1 cellular context compared by ENCODE assay signal in genomic region chr13:48303331-48304131, GRCh38.
TF ChIP-seq lines count a peak whose summit lies in the region.

RB1 (plus strand) TSS chr13:48303751; CDS start chr13:48303913, 162 bp downstream.

TF ChIP-seq in HepG2, 621 proteins besides CTCF, POLR2A, EP300 and RAD21 (continued from another document and continues in another):
- TF ChIP-seq, protein P1, sequence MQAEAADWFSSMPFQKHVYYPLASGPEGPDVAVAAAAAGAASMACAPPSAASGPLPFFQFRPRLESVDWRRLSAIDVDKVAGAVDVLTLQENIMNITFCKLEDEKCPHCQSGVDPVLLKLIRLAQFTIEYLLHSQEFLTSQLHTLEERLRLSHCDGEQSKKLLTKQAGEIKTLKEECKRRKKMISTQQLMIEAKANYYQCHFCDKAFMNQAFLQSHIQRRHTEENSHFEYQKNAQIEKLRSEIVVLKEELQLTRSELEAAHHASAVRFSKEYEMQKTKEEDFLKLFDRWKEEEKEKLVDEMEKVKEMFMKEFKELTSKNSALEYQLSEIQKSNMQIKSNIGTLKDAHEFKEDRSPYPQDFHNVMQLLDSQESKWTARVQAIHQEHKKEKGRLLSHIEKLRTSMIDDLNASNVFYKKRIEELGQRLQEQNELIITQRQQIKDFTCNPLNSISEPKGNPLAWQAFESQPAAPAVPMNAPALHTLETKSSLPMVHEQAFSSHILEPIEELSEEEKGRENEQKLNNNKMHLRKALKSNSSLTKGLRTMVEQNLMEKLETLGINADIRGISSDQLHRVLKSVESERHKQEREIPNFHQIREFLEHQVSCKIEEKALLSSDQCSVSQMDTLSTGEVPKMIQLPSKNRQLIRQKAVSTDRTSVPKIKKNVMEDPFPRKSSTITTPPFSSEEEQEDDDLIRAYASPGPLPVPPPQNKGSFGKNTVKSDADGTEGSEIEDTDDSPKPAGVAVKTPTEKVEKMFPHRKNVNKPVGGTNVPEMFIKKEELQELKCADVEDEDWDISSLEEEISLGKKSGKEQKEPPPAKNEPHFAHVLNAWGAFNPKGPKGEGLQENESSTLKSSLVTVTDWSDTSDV (CRISPR knock-in tag; IDR thresholded peaks at IDR 0.05): no peak
- TF ChIP-seq GATAD2A (CRISPR knock-in tag; IDR thresholded peaks at IDR 0.05): peak; percentile 29; the same call in 1 of the 2 replicates
- TF ChIP-seq TEAD3 (CRISPR knock-in tag; optimal IDR thresholded peaks at IDR 0.05; ENCODE audit: borderline replicate concordance): peak; percentile 42
- TF ChIP-seq HOXA9 (CRISPR knock-in tag; IDR thresholded peaks at IDR 0.05; ENCODE audit: borderline replicate concordance): 0 out of 2 replicates have a peak, but pooled peaks have one; percentile 28
- TF ChIP-seq HNRNPH1 (optimal IDR thresholded peaks at IDR 0.05; ENCODE audit: low read depth, low read length): peak; percentile 23
- no peak for TF ChIP-seq CCAR2 (optimal IDR thresholded peaks at IDR 0.05; ENCODE audit: low read depth, low read length)
- TF ChIP-seq ZC3H13 (CRISPR knock-in tag; IDR thresholded peaks at IDR 0.05): peak; percentile 73
- TF ChIP-seq, protein P2, sequence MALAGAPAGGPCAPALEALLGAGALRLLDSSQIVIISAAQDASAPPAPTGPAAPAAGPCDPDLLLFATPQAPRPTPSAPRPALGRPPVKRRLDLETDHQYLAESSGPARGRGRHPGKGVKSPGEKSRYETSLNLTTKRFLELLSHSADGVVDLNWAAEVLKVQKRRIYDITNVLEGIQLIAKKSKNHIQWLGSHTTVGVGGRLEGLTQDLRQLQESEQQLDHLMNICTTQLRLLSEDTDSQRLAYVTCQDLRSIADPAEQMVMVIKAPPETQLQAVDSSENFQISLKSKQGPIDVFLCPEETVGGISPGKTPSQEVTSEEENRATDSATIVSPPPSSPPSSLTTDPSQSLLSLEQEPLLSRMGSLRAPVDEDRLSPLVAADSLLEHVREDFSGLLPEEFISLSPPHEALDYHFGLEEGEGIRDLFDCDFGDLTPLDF (CRISPR knock-in tag; IDR thresholded peaks at IDR 0.05): peak; percentile 88
- TF ChIP-seq USF2 (IDR thresholded peaks at IDR 0.05; ENCODE audit: low read depth, low read length): no peak
- TF ChIP-seq USF2 (CRISPR knock-in tag; IDR thresholded peaks at IDR 0.05; ENCODE audit: borderline replicate concordance): no peak
- TF ChIP-seq MTF1 (CRISPR knock-in tag; IDR thresholded peaks at IDR 0.05): no peak
- TF ChIP-seq, protein P3, sequence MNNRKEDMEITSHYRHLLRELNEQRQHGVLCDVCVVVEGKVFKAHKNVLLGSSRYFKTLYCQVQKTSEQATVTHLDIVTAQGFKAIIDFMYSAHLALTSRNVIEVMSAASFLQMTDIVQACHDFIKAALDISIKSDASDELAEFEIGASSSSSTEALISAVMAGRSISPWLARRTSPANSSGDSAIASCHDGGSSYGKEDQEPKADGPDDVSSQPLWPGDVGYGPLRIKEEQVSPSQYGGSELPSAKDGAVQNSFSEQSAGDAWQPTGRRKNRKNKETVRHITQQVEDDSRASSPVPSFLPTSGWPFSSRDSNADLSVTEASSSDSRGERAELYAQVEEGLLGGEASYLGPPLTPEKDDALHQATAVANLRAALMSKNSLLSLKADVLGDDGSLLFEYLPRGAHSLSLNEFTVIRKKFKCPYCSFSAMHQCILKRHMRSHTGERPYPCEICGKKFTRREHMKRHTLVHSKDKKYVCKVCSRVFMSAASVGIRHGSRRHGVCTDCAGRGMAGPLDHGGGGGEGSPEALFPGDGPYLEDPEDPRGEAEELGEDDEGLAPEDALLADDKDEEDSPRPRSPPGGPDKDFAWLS (CRISPR knock-in tag; IDR thresholded peaks at IDR 0.05; ENCODE audit: borderline replicate concordance): no peak
- TF ChIP-seq, protein P4, sequence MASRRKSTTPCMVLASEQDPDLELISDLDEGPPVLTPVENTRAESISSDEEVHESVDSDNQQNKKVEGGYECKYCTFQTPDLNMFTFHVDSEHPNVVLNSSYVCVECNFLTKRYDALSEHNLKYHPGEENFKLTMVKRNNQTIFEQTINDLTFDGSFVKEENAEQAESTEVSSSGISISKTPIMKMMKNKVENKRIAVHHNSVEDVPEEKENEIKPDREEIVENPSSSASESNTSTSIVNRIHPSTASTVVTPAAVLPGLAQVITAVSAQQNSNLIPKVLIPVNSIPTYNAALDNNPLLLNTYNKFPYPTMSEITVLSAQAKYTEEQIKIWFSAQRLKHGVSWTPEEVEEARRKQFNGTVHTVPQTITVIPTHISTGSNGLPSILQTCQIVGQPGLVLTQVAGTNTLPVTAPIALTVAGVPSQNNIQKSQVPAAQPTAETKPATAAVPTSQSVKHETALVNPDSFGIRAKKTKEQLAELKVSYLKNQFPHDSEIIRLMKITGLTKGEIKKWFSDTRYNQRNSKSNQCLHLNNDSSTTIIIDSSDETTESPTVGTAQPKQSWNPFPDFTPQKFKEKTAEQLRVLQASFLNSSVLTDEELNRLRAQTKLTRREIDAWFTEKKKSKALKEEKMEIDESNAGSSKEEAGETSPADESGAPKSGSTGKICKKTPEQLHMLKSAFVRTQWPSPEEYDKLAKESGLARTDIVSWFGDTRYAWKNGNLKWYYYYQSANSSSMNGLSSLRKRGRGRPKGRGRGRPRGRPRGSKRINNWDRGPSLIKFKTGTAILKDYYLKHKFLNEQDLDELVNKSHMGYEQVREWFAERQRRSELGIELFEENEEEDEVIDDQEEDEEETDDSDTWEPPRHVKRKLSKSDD (CRISPR knock-in tag; IDR thresholded peaks at IDR 0.05; ENCODE audit: low read depth): no peak
- TF ChIP-seq ZNF512 (CRISPR knock-in tag; IDR thresholded peaks at IDR 0.05): no peak
- TF ChIP-seq JDP2 (CRISPR knock-in tag; IDR thresholded peaks at IDR 0.05; ENCODE audit: borderline replicate concordance): no peak
- TF ChIP-seq ZNF569 (CRISPR knock-in tag; IDR thresholded peaks at IDR 0.05; ENCODE audit: borderline replicate concordance): no peak
- TF ChIP-seq, protein P5, sequence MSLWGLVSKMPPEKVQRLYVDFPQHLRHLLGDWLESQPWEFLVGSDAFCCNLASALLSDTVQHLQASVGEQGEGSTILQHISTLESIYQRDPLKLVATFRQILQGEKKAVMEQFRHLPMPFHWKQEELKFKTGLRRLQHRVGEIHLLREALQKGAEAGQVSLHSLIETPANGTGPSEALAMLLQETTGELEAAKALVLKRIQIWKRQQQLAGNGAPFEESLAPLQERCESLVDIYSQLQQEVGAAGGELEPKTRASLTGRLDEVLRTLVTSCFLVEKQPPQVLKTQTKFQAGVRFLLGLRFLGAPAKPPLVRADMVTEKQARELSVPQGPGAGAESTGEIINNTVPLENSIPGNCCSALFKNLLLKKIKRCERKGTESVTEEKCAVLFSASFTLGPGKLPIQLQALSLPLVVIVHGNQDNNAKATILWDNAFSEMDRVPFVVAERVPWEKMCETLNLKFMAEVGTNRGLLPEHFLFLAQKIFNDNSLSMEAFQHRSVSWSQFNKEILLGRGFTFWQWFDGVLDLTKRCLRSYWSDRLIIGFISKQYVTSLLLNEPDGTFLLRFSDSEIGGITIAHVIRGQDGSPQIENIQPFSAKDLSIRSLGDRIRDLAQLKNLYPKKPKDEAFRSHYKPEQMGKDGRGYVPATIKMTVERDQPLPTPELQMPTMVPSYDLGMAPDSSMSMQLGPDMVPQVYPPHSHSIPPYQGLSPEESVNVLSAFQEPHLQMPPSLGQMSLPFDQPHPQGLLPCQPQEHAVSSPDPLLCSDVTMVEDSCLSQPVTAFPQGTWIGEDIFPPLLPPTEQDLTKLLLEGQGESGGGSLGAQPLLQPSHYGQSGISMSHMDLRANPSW (CRISPR knock-in tag; IDR thresholded peaks at IDR 0.05; ENCODE audit: borderline replicate concordance): 0 out of 2 replicates have a peak, but pooled peaks have one; percentile 38
- TF ChIP-seq RFXAP (CRISPR knock-in tag; IDR thresholded peaks at IDR 0.05; ENCODE audit: borderline replicate concordance): no peak; the same call in 1 of the 2 replicates
- TF ChIP-seq ATF3 (CRISPR knock-in tag; IDR thresholded peaks at IDR 0.05): no peak; the same call in 1 of the 2 replicates
- no peak for TF ChIP-seq ZBTB7A (CRISPR knock-in tag; IDR thresholded peaks at IDR 0.05)
- no peak for TF ChIP-seq ZBTB42 (CRISPR knock-in tag; IDR thresholded peaks at IDR 0.05)
- TF ChIP-seq ZNF83 (CRISPR knock-in tag; IDR thresholded peaks at IDR 0.05; ENCODE audit: borderline replicate concordance): no peak; the same call in 1 of the 2 replicates
- TF ChIP-seq, protein P6, sequence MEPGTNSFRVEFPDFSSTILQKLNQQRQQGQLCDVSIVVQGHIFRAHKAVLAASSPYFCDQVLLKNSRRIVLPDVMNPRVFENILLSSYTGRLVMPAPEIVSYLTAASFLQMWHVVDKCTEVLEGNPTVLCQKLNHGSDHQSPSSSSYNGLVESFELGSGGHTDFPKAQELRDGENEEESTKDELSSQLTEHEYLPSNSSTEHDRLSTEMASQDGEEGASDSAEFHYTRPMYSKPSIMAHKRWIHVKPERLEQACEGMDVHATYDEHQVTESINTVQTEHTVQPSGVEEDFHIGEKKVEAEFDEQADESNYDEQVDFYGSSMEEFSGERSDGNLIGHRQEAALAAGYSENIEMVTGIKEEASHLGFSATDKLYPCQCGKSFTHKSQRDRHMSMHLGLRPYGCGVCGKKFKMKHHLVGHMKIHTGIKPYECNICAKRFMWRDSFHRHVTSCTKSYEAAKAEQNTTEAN (CRISPR knock-in tag; conservative IDR thresholded peaks at IDR 0.05): 0 out of 2 replicates have a peak, but pooled peaks have one; percentile 15
- peak; percentile 84 for TF ChIP-seq ZFX (CRISPR knock-in tag; IDR thresholded peaks at IDR 0.05; ENCODE audit: low read depth)
- TF ChIP-seq, protein P7, sequence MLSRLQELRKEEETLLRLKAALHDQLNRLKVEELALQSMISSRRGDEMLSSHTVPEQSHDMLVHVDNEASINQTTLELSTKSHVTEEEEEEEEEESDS (CRISPR knock-in tag; IDR thresholded peaks at IDR 0.05; ENCODE audit: borderline replicate concordance): no peak
- TF ChIP-seq AGO2 (optimal IDR thresholded peaks at IDR 0.05; ENCODE audit: low read depth, low read length): peak; percentile 78
- no peak for TF ChIP-seq XBP1 (CRISPR knock-in tag; IDR thresholded peaks at IDR 0.05)
- TF ChIP-seq MTF2 (CRISPR knock-in tag; IDR thresholded peaks at IDR 0.05; ENCODE audit: borderline replicate concordance): no peak
